Comparison of ENCODE assay signal across 9 cellular contexts in genomic region chr6:2111162-2111677, GRCh38.
DNase-seq lines count a peak whose midpoint lies in the region; ATAC-seq, FAIRE-seq and TF ChIP-seq lines count a peak whose summit lies in the region.
"Had no signal": no experiment of that assay in that cellular context is flagged by ENCODE, and none has a peak within 500 bp of the region (broad histone marks: within the 10 kb centered on the region; RNA-seq: fewer than 3 reads in every experiment).

No MANE protein-coding gene starts in this region.

- no peaks in the 10 kb centered on the region for H3K27me3 ChIP-seq in sigmoid colon
- H3K27me3 ChIP-seq: Peyer's patch had no signal

- H3K36me3 Mint-ChIP-seq in CD14-positive monocyte = peaks cover 3 to 21% of the 10 kb centered on the region in 2 donors

- TF ChIP-seq CTCF in A549 (IDR thresholded peaks at IDR 0.05) (no peak), fibroblast of villous mesenchyme (IDR thresholded peaks at IDR 0.05; ENCODE audit: insufficient read depth, low read depth, low read length) (no peak), sigmoid colon (IDR thresholded peaks at IDR 0.05) (no peak), CD14-positive monocyte (IDR thresholded peaks at IDR 0.05) (no peak)

- ATAC-seq in A549 (no peak), GM19035 (IDR thresholded peaks at IDR 0.05; ENCODE audit: unreplicated experiment) (peak; percentile 65), GM18873 (IDR thresholded peaks at IDR 0.05; ENCODE audit: low FRiP score, unreplicated experiment) (no peak)

- no peaks in the 10 kb centered on the region for H3K36me3 ChIP-seq in sigmoid colon
- H3K36me3 ChIP-seq: Peyer's patch had no signal

- H3K4me3 ChIP-seq in A549 = no peak overlapping the region
- no peak overlapping the region for H3K4me3 ChIP-seq in fibroblast of villous mesenchyme (ENCODE audit: low read depth, low read length)
- no peak overlapping the region for H3K4me3 ChIP-seq in sigmoid colon
- H3K4me3 ChIP-seq: Peyer's patch had no signal

- WGBS in A549 (ENCODE audit: missing lambda C conversion rate) = 95% methylated on average over 5 of the region's 5 CpGs
- 80 to 86% methylated on average over 5 of the region's 5 CpGs for WGBS in sigmoid colon, 2 donors

- TF ChIP-seq EP300 in A549 (IDR thresholded peaks at IDR 0.05) (no peak), sigmoid colon (IDR thresholded peaks at IDR 0.05) (no peak)

- H3K4me1 Mint-ChIP-seq in CD14-positive monocyte = peaks cover 8% of the 10 kb centered on the region

- H3K27ac Mint-ChIP-seq in CD14-positive monocyte = no peak overlapping the region

- H3K9me3 Mint-ChIP-seq in CD14-positive monocyte = no peaks in the 10 kb centered on the region

- no peak overlapping the region for H3K4me3 Mint-ChIP-seq in CD14-positive monocyte

- H3K27ac ChIP-seq in A549 = no peak overlapping the region
- peak overlapping the region in 1 of 4 donors; percentile 20 for H3K27ac ChIP-seq in sigmoid colon
- H3K27ac ChIP-seq: Peyer's patch had no signal

- POLR2A ChIA-PET in A549 (lab: Yijun Ruan, JAX) = no interaction called here

- H3K4me1 ChIP-seq in A549 = peaks cover 9% of the 10 kb centered on the region
- H3K4me1 ChIP-seq in sigmoid colon = peaks cover 0 to 7% (median 3%) of the 10 kb centered on the region in 4 donors
- H3K4me1 ChIP-seq: Peyer's patch had no signal

- H3K9me3 ChIP-seq in A549 (no peaks in the 10 kb centered on the region), sigmoid colon (no peaks in the 10 kb centered on the region)
- H3K9me3 ChIP-seq: Peyer's patch had no signal

- peaks cover 0 to 2% (median 0%) of the 10 kb centered on the region in 3 donors for H3K27me3 Mint-ChIP-seq in CD14-positive monocyte (ENCODE audit: low read depth in 3 of 3)

- CTCF ChIA-PET in A549 (lab: Yijun Ruan, JAX) = interaction anchor here (0.6 kb wide), 1 partner anchor 515 kb away, joined by 3 read pairs; no protein-coding TSS in a partner anchor

- 0 out of 3 replicates have a peak overlapping the region, but pooled peaks have one; percentile 26 for H3K4me2 ChIP-seq in A549

- intact Hi-C loops in sigmoid colon (cut with DNase I) = no loop called here
- intact Hi-C loops in CD14-positive monocyte (cut with micrococcal nuclease) = no loop called here

- no peak for TF ChIP-seq RAD21 in A549 (conservative IDR thresholded peaks at IDR 0.05 in 1 of 2, IDR thresholded peaks at IDR 0.05 in 1 of 2)

- FAIRE-seq in A549 (lab: Jason Lieb, UNC) = no peak

- TF ChIP-seq POLR2A in A549 (IDR thresholded peaks at IDR 0.05; ENCODE audit: low read length) (no peak), sigmoid colon (IDR thresholded peaks at IDR 0.05) (no peak)

- peak in 1 of 2 experiments; percentile 6 for DNase-seq in A549 (ENCODE audit: low read depth in 1 of 2, low spot score in 1 of 2)
- DNase-seq in RKO (ENCODE audit: low spot score) = peak; percentile 77
- peak; percentile 35 for DNase-seq in fibroblast of villous mesenchyme (ENCODE audit: low read depth)
- DNase-seq in DMS 273 treated with DMSO at 0.1 percent for 48 hours (lab: John Stamatoyannopoulos, UW) = no peak
- DNase-seq in sigmoid colon = no peak
- DNase-seq in CD14-positive monocyte (ENCODE audit: low spot score) = no peak
- DNase-seq: Peyer's patch had no signal

TF ChIP-seq in A549, 52 proteins besides CTCF, POLR2A, EP300 and RAD21:
- no peak for TF ChIP-seq FOSL2 (IDR thresholded peaks at IDR 0.05)
- TF ChIP-seq FOSL2 (CRISPR knock-in tag; IDR thresholded peaks at IDR 0.05) = peak; percentile 66
- no peak for TF ChIP-seq MAX (IDR thresholded peaks at IDR 0.05)

Comparison
In these comparisons a context has a peak if more than half of its experiments do, and no peak if none do; other contexts are left out.
1. DNase-seq: peak in RKO (single experiment) and fibroblast of villous mesenchyme (single experiment); none in DMS 273 treated with DMSO at 0.1 percent for 48 hours (single experiment), sigmoid colon (single experiment) and CD14-positive monocyte (single experiment).